In genomic region chr20:14414560-14414959, GRCh38 we compare ENCODE assay signal across 1 cellular context.
TF ChIP-seq lines count a peak whose summit lies in the region.

No MANE protein-coding gene starts in this region.

TF ChIP-seq in WTC11, 78 proteins besides CTCF, POLR2A, EP300 and RAD21 (continued from another document):
- TF ChIP-seq ELF4 (CRISPR knock-in tag; IDR thresholded peaks at IDR 0.05; ENCODE audit: low read depth) (no peak), STAT6 (CRISPR knock-in tag; conservative IDR thresholded peaks at IDR 0.05; ENCODE audit: low read depth) (no peak), JUN (CRISPR knock-in tag; IDR thresholded peaks at IDR 0.05) (no peak), EMX1 (CRISPR knock-in tag; IDR thresholded peaks at IDR 0.05) (no peak)
